Comparison of ENCODE assay signal across 14 cellular contexts in genomic region chr6:38588631-38589366, GRCh38. TPM values are rescaled to one million over a fixed set of nuclear protein-coding genes. Genes with fewer than 3 reads are reported as not detected.
DNase-seq lines count a peak whose midpoint lies in the region; ATAC-seq and TF ChIP-seq lines count a peak whose summit lies in the region.
"Had no signal": no experiment of that assay in that cellular context is flagged by ENCODE, and none has a peak within 500 bp of the region (broad histone marks: within the 10 kb centered on the region; RNA-seq: fewer than 3 reads in every experiment).

No MANE protein-coding gene starts in this region.

- H3K9me3 Mint-ChIP-seq in MCF 10A (ENCODE audit: unreplicated experiment), result no peaks in the 10 kb centered on the region
- H3K9me3 Mint-ChIP-seq: activated CD8-positive, alpha-beta T cell treated with anti-CD3 and anti-CD28 coated beads for 36 hours had no signal

- H3K4me1 ChIP-seq in breast epithelium, result no peaks in the 10 kb centered on the region
- H3K4me1 ChIP-seq in RWPE2 (ENCODE audit: insufficient read depth, poor library complexity, severe bottlenecking), result peaks cover 11% of the 10 kb centered on the region
- H3K4me1 ChIP-seq in tibial nerve, result no peaks in the 10 kb centered on the region
- H3K4me1 ChIP-seq: transverse colon had no signal

- H3K36me3 Mint-ChIP-seq in MCF 10A (ENCODE audit: insufficient read depth, unreplicated experiment), result peaks cover 12% of the 10 kb centered on the region

- peak; percentile 93 for ATAC-seq in RWPE2 (ENCODE audit: low read depth)
- ATAC-seq in stimulated activated naive CD8-positive, alpha-beta T cell treated with anti-CD3 and anti-CD28 coated beads, Interleukin-15, Interleukin-2, amounts not matched to agents 100 U/mL and 50 U/mL, for 24 hours, result peak; percentile 49
- ATAC-seq: activated CD8-positive, alpha-beta T cell treated with anti-CD3 and anti-CD28 coated beads for 36 hours had no signal

- no peak for TF ChIP-seq CTCF in MCF 10A (IDR thresholded peaks at IDR 0.05; ENCODE audit: unreplicated experiment)
- no peak for TF ChIP-seq CTCF in breast epithelium (IDR thresholded peaks at IDR 0.05)
- TF ChIP-seq CTCF in RWPE2 (IDR thresholded peaks at IDR 0.05; ENCODE audit: poor library complexity, severe bottlenecking), result no peak
- no peak for TF ChIP-seq CTCF in fibroblast of the aortic adventitia (IDR thresholded peaks at IDR 0.05; ENCODE audit: insufficient read depth, low read length)
- no peak for TF ChIP-seq CTCF in tibial nerve (IDR thresholded peaks at IDR 0.05)

- H3K4me1 Mint-ChIP-seq in MCF 10A (ENCODE audit: insufficient read depth, unreplicated experiment), result peaks cover 5% of the 10 kb centered on the region

- 90 to 93% methylated on average over 2 of the region's 2 CpGs for WGBS in tibial nerve, 2 donors

- no peak overlapping the region for H3K4me3 Mint-ChIP-seq in MCF 10A (ENCODE audit: unreplicated experiment)
- H3K4me3 Mint-ChIP-seq: activated CD8-positive, alpha-beta T cell treated with anti-CD3 and anti-CD28 coated beads for 36 hours had no signal

- BruUV-seq in MCF 10A (replicated peaks; lab: Mats Ljungman, UMichigan), result no TSS peak

- H3K27ac Mint-ChIP-seq in MCF 10A (ENCODE audit: low read depth, unreplicated experiment), result no peak overlapping the region
- H3K27ac Mint-ChIP-seq: activated CD8-positive, alpha-beta T cell treated with anti-CD3 and anti-CD28 coated beads for 36 hours had no signal

- H3K36me3 ChIP-seq in breast epithelium, result no peaks in the 10 kb centered on the region
- no peaks in the 10 kb centered on the region for H3K36me3 ChIP-seq in RWPE2 (ENCODE audit: low read depth)
- peaks cover 0 to 49% (median 0%) of the 10 kb centered on the region in 3 donors for H3K36me3 ChIP-seq in tibial nerve

- TF ChIP-seq EP300 in tibial nerve (IDR thresholded peaks at IDR 0.05), result no peak

- H3K4me3 ChIP-seq in breast epithelium (no peak overlapping the region), RWPE2 (ENCODE audit: severe bottlenecking) (no peak overlapping the region), fibroblast of the aortic adventitia (ENCODE audit: low read depth, low read length) (no peak overlapping the region), tibial nerve (no peak overlapping the region)
- H3K4me3 ChIP-seq: transverse colon had no signal

- H3K9me3 ChIP-seq in breast epithelium, result no peaks in the 10 kb centered on the region
- no peaks in the 10 kb centered on the region for H3K9me3 ChIP-seq in RWPE2 (ENCODE audit: severe bottlenecking)
- no peaks in the 10 kb centered on the region for H3K9me3 ChIP-seq in tibial nerve
- H3K9me3 ChIP-seq: transverse colon had no signal

- CTCF ChIA-PET in MCF 10A (lab: Yijun Ruan, JAX), result interaction anchor here (0.6 kb wide), 1 partner anchor 19 kb away, joined by 3 read pairs; no protein-coding TSS in a partner anchor

- POLR2A ChIA-PET in MCF 10A (lab: Yijun Ruan, JAX), result interaction anchor here (0.6 to 1.7 kb wide), 4 partner anchors 13 to 29 kb away, joined by 3 to 8 read pairs (median 3); no protein-coding TSS in a partner anchor

- intact Hi-C loops in MCF 10A (cut with micrococcal nuclease), result no loop called here
- intact Hi-C loops in breast epithelium (cut with DNase I; ENCODE audit: low total_unique reads), result no loop called here
- intact Hi-C loops in posterior cingulate gyrus (cut with DNase I), result no loop called here

- H3K27me3 ChIP-seq in breast epithelium (no peaks in the 10 kb centered on the region), RWPE2 (ENCODE audit: insufficient read depth, poor library complexity, severe bottlenecking) (no peaks in the 10 kb centered on the region), tibial nerve (no peaks in the 10 kb centered on the region)
- H3K27me3 ChIP-seq: transverse colon had no signal

- H3K27me3 Mint-ChIP-seq in MCF 10A (ENCODE audit: insufficient read depth, unreplicated experiment), result no peaks in the 10 kb centered on the region
- H3K27me3 Mint-ChIP-seq: activated CD8-positive, alpha-beta T cell treated with anti-CD3 and anti-CD28 coated beads for 36 hours had no signal

- no peak overlapping the region for H3K27ac ChIP-seq in breast epithelium
- no peak overlapping the region for H3K27ac ChIP-seq in RWPE2 (ENCODE audit: poor library complexity, severe bottlenecking)
- no peak overlapping the region for H3K27ac ChIP-seq in tibial nerve
- H3K27ac ChIP-seq: transverse colon had no signal

- TF ChIP-seq POLR2A in breast epithelium (IDR thresholded peaks at IDR 0.05) (no peak), tibial nerve (IDR thresholded peaks at IDR 0.05) (no peak)

- DNase-seq in MCF 10A (ENCODE audit: unreplicated experiment) (peak; percentile 62), breast epithelium (ENCODE audit: low spot score in 2 of 2) (no peak), RWPE2 (ENCODE audit: low spot score) (no peak), fibroblast of the aortic adventitia (ENCODE audit: low read depth) (peak; percentile 32), tibial nerve (ENCODE audit: low spot score in 2 of 2) (no peak), DMS79 (lab: John Stamatoyannopoulos, UW) (no peak), posterior cingulate gyrus (no peak)
- no peak for DNase-seq in stimulated activated naive CD8-positive, alpha-beta T cell treated with anti-CD3 and anti-CD28 coated beads, Interleukin-15, Interleukin-2, amounts not matched to agents 100 U/mL and 50 U/mL, for 24 hours
- DNase-seq: ACHN; activated CD8-positive, alpha-beta T cell treated with anti-CD3 and anti-CD28 coated beads for 36 hours; foreskin melanocyte; NCI-H1105 treated with DMSO at 0.1 percent for 48 hours; NCI-H345; transverse colon had no signal

RNA-seq across cellular contexts. Expression of gene BTBD9, which starts 50.9 kb away (rescaled TPM):
- total RNA-seq in MCF 10A (2022) (12.5 and 15.6 TPM in 2 replicates), breast epithelium (10 to 100 TPM; 12.8 to 25.5 (median 19.0) TPM), fibroblast of the aortic adventitia (ENCODE audit: low replicate concordance) (21.4 and 27.6 TPM in 2 replicates), tibial nerve (10 to 100 TPM in 3 of 4 donors, 1 to 10 TPM in 1; 7.5 to 23.9 (median 10.7) TPM)

Comparison
In these comparisons a context has a peak if more than half of its experiments do, and no peak if none do; other contexts are left out.
1. DNase-seq: peak in MCF 10A (single experiment) and fibroblast of the aortic adventitia (single experiment); none in breast epithelium (0 of 2), RWPE2 (single experiment), stimulated activated naive CD8-positive, alpha-beta T cell treated with anti-CD3 and anti-CD28 coated beads, Interleukin-15, Interleukin-2, amounts not matched to agents 100 U/mL and 50 U/mL, for 24 hours (single experiment), tibial nerve (0 of 2), DMS79 (single experiment) and posterior cingulate gyrus (0 of 10).